8 cellular contexts compared by ENCODE assay signal in the genomic region with DNA sequence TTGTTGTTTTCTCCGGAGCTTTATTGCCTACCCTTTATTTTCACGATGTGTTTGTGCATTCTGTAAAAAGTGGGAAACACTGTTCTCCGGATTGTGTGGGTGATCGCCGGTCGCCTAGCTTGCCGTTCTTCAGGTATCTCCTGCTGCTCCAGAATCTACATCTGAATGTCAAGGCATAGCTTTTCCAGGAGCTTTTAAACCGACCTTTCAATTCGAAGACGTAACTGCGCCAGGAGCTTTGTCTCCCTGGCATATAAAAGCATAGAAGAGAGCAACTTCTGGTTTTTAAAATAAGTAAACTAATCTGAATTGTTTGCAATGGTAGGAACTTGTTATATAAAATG.
DNase-seq lines count a peak whose midpoint lies in the region; ATAC-seq and TF ChIP-seq lines count a peak whose summit lies in the region.

No MANE protein-coding gene starts in this region.

- no peaks in the 10 kb centered on the region for H3K36me3 ChIP-seq in mesenchymal stem cell (ENCODE audit: control insufficient read depth in 1 of 2, insufficient read depth in 2 of 2, low read depth in 1 of 2, low read length in 2 of 2)
- no peaks in the 10 kb centered on the region for H3K36me3 ChIP-seq in thyroid gland

- ATAC-seq in HG02840 (IDR thresholded peaks at IDR 0.05; ENCODE audit: low FRiP score, unreplicated experiment): no peak
- no peak for ATAC-seq in GM18870 (IDR thresholded peaks at IDR 0.05; ENCODE audit: unreplicated experiment)
- ATAC-seq in HG03457 (IDR thresholded peaks at IDR 0.05; ENCODE audit: unreplicated experiment): no peak

- H3K14ac ChIP-seq in mesenchymal stem cell (ENCODE audit: low read length in 2 of 2): no peak overlapping the region

- no peaks in the 10 kb centered on the region for H3K27me3 Mint-ChIP-seq in activated CD4-positive, alpha-beta T cell treated with anti-CD3 and anti-CD28 coated beads, Interleukin-2, amount 10 ng/mL, durations not matched to agents 7 days and 5 days
- H3K27me3 Mint-ChIP-seq in chondrocyte (ENCODE audit: low read depth): no peaks in the 10 kb centered on the region

- 6% methylated on average over 11 of the region's 11 CpGs for WGBS in mesenchymal stem cell
- 2% methylated on average over 11 of the region's 11 CpGs for WGBS in thyroid gland, 2 donors

- H2BK12ac ChIP-seq in mesenchymal stem cell (ENCODE audit: low read length in 2 of 2): no peak overlapping the region

- peak overlapping the region; percentile 69 for H4K8ac ChIP-seq in mesenchymal stem cell (ENCODE audit: low read length)

- peaks cover under 1% of the 10 kb centered on the region for H3K4me1 ChIP-seq in mesenchymal stem cell (ENCODE audit: control insufficient read depth, insufficient read depth, low read depth, low read length)
- peaks cover 3 to 4% of the 10 kb centered on the region in 2 donors for H3K4me1 ChIP-seq in thyroid gland

- no peak for TF ChIP-seq CTCF in chondrocyte (IDR thresholded peaks at IDR 0.05)
- TF ChIP-seq CTCF in thyroid gland (IDR thresholded peaks at IDR 0.05): no peak

- no peak overlapping the region for H4K91ac ChIP-seq in mesenchymal stem cell (ENCODE audit: low read length)

- H3K27ac ChIP-seq in mesenchymal stem cell (ENCODE audit: low read length, poor library complexity, severe bottlenecking) (peak overlapping the region; percentile 70), thyroid gland (peak overlapping the region; percentile 69 to 89 (median 75))

- H3K4me1 Mint-ChIP-seq in activated CD4-positive, alpha-beta T cell treated with anti-CD3 and anti-CD28 coated beads, Interleukin-2, amount 10 ng/mL, durations not matched to agents 7 days and 5 days: peaks cover 68% of the 10 kb centered on the region
- peaks cover 20% of the 10 kb centered on the region for H3K4me1 Mint-ChIP-seq in chondrocyte (ENCODE audit: low read depth)

- H3K9me3 ChIP-seq in mesenchymal stem cell (ENCODE audit: control insufficient read depth, low read length) (no peaks in the 10 kb centered on the region), thyroid gland (no peaks in the 10 kb centered on the region)

- H2BK15ac ChIP-seq in mesenchymal stem cell (ENCODE audit: low read depth, poor library complexity, severe bottlenecking): no peak overlapping the region

- peak overlapping the region; percentile 81 for H3K9ac ChIP-seq in mesenchymal stem cell (ENCODE audit: low read length)

- H3K27me3 ChIP-seq in mesenchymal stem cell (ENCODE audit: control insufficient read depth in 1 of 2, insufficient read depth in 1 of 2, low read length in 2 of 2): no peaks in the 10 kb centered on the region
- no peaks in the 10 kb centered on the region for H3K27me3 ChIP-seq in thyroid gland

- intact Hi-C loops in thyroid gland (cut with DNase I): loop anchor here (10.0 kb wide), 1 partner anchor 58 kb away; a partner anchor contains a TSS

- CTCF ChIA-PET in activated CD4-positive, alpha-beta T cell treated with anti-CD3 and anti-CD28 coated beads, Interleukin-2, amount 10 ng/mL, durations not matched to agents 7 days and 5 days (lab: Charles Lee): interaction anchor here (1.1 to 8.3 kb wide), 14 partner anchors 8 to 970 kb away, joined by 3 to 59 read pairs (median 5); a partner anchor contains a TSS

- H2BK120ac ChIP-seq in mesenchymal stem cell (ENCODE audit: low read depth, low read length): peak overlapping the region; percentile 19

- peak overlapping the region; percentile 82 for H3K4me2 ChIP-seq in mesenchymal stem cell (ENCODE audit: low read length, poor library complexity, severe bottlenecking)

- peak overlapping the region; percentile 99 for H3K27ac Mint-ChIP-seq in activated CD4-positive, alpha-beta T cell treated with anti-CD3 and anti-CD28 coated beads, Interleukin-2, amount 10 ng/mL, durations not matched to agents 7 days and 5 days
- H3K27ac Mint-ChIP-seq in chondrocyte (ENCODE audit: unreplicated experiment): peak overlapping the region; percentile 90

- H3K9me3 Mint-ChIP-seq in activated CD4-positive, alpha-beta T cell treated with anti-CD3 and anti-CD28 coated beads, Interleukin-2, amount 10 ng/mL, durations not matched to agents 7 days and 5 days: peaks cover 4% of the 10 kb centered on the region
- H3K9me3 Mint-ChIP-seq in chondrocyte (ENCODE audit: low read depth): no peaks in the 10 kb centered on the region

- H3K79me1 ChIP-seq in mesenchymal stem cell (replicated peaks; ENCODE audit: low read length, poor library complexity, severe bottlenecking): no peaks in the 10 kb centered on the region

- no peak overlapping the region for H2AFZ ChIP-seq in mesenchymal stem cell (ENCODE audit: low read depth, low read length)

- POLR2A ChIA-PET in activated CD4-positive, alpha-beta T cell treated with anti-CD3 and anti-CD28 coated beads, Interleukin-2, amount 10 ng/mL, durations not matched to agents 7 days and 5 days (lab: Charles Lee): interaction anchor here (0.6 to 4.6 kb wide), 20 partner anchors 10 to 1681 kb away, joined by 3 to 96 read pairs (median 6); a partner anchor contains a TSS

- peak overlapping the region in 1 of 2 experiments; percentile 80 for H3K4me3 ChIP-seq in mesenchymal stem cell (ENCODE audit: insufficient read depth in 1 of 2, low read depth in 1 of 2, low read length in 2 of 2)
- H3K4me3 ChIP-seq in thyroid gland (replicated peaks in 1 of 3): peak overlapping the region in 2 of 3 donors; percentile 1 to 25

- no peak overlapping the region for H2BK5ac ChIP-seq in mesenchymal stem cell (ENCODE audit: low read depth, low read length, poor library complexity, severe bottlenecking)

- no peak overlapping the region for H3K23ac ChIP-seq in mesenchymal stem cell (ENCODE audit: low read length in 2 of 2)

- no peak for TF ChIP-seq POLR2A in thyroid gland (IDR thresholded peaks at IDR 0.05)

- no peak for DNase-seq in activated CD4-positive, alpha-beta T cell treated with anti-CD3 and anti-CD28 coated beads, Interleukin-2, amount 10 ng/mL, durations not matched to agents 7 days and 5 days
- DNase-seq in activated CD4-positive, alpha-beta T cell treated with anti-CD3 and anti-CD28 coated beads for 4 hours: no peak
- no peak for DNase-seq in chondrocyte (ENCODE audit: low spot score)
- no peak for DNase-seq in mesenchymal stem cell
- DNase-seq in thyroid gland: no peak

- H3K18ac ChIP-seq in mesenchymal stem cell (ENCODE audit: low read depth in 1 of 2, low read length in 2 of 2): peak overlapping the region; percentile 54 to 70

- H3K36me3 Mint-ChIP-seq in activated CD4-positive, alpha-beta T cell treated with anti-CD3 and anti-CD28 coated beads, Interleukin-2, amount 10 ng/mL, durations not matched to agents 7 days and 5 days (ENCODE audit: low read depth): peaks cover 6% of the 10 kb centered on the region
- H3K36me3 Mint-ChIP-seq in chondrocyte (ENCODE audit: low read depth): no peaks in the 10 kb centered on the region

- no peak overlapping the region for H2AK5ac ChIP-seq in mesenchymal stem cell (ENCODE audit: low read length, severe bottlenecking)

- H3K4ac ChIP-seq in mesenchymal stem cell (ENCODE audit: low read depth in 1 of 2, low read length in 2 of 2): no peak overlapping the region

- peak overlapping the region; percentile 91 for H3K4me3 Mint-ChIP-seq in activated CD4-positive, alpha-beta T cell treated with anti-CD3 and anti-CD28 coated beads, Interleukin-2, amount 10 ng/mL, durations not matched to agents 7 days and 5 days
- peak overlapping the region; percentile 74 for H3K4me3 Mint-ChIP-seq in chondrocyte (ENCODE audit: unreplicated experiment)
